In the genomic region with DNA sequence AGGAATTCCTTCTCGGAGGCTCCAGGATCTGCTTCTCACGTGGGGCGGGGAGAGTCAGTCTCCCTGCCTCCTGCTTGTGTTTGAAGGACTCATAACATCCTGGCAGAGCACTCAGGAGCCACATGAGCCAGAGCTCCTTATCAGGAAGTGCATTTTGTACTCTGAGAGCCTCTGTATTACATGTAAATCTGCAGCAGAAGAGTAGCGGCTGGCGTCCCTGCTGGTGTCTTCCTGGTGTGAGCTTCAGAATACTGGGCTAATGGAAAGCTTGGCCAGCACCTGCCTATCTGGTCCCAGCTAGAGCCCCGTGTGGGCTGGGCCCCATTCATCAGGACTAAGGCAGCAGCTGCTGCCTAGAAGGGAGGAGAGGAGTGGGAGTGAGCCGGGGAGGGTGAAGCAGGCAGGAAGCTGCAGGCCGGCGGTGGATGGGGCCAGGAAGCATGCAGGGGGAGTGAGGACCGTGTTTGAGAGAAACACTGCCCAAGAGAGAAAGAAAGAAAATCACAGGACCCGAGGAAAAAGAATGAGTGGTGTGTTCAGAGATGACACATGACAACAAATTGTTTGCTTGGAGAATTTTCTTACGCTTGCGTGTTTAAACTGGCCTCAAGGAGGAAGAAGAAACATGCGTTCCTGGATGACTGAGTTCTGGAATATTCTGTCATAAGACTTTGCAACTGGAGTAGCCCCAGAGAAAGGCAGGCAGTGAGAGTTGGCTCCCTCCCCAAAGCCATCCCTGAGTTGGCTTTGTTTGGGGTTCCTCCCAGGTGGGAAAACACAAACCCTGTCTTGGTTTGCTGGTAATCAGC, we compare ENCODE assay signal across 8 cellular contexts. TPM values are rescaled to one million over a fixed set of nuclear protein-coding genes. Genes with fewer than 3 reads are reported as not detected.
A peak's percentile ranks its signal among the peaks of the same experiment; 100 is the strongest.
DNase-seq lines count a peak whose midpoint lies in the region; ATAC-seq and TF ChIP-seq lines count a peak whose summit lies in the region.
"Not testable (repeated sequence)": the region's sequence is repeated elsewhere in the genome, so short reads cannot be mapped to it uniquely, and the experiment has no call there.

No MANE protein-coding gene starts in this region.

- H3K4me3 ChIP-seq in HUES6 (ENCODE audit: low read depth, low read length); testis: not testable (repeated sequence)
- peak overlapping the region; percentile 26 to 44 for H3K4me3 ChIP-seq in ascending aorta

- DNase-seq in DMS53 (lab: John Stamatoyannopoulos, UW) (peak; percentile 95), OCI-M2 (lab: John Stamatoyannopoulos, UW; ENCODE audit: unreplicated experiment) (peak; percentile 2), ascending aorta (ENCODE audit: low spot score in 2 of 2) (peak in 1 of 2 donors; percentile 78), foreskin keratinocyte (peak; percentile 69 to 88), myocyte (ENCODE audit: low read depth) (peak; percentile 62), testis (peak; percentile 85)

- intact Hi-C loops in ascending aorta (cut with DNase I); testis (cut with DNase I; ENCODE audit: low total_unique reads): not testable (repeated sequence)

- H3K9ac ChIP-seq in HUES6 (ENCODE audit: low read length), result peak overlapping the region; percentile 10

- not testable (repeated sequence) for H3K9me3 ChIP-seq in HUES6 (ENCODE audit: control insufficient read depth, insufficient read depth, low read depth, low read length); ascending aorta; testis

- H3K27me3 ChIP-seq in HUES6 (ENCODE audit: control insufficient read depth, insufficient read depth, low read length); ascending aorta; foreskin keratinocyte; testis: not testable (repeated sequence)

- WGBS in testis, 2 donors, result 24 to 28% methylated on average over 13 to 14 of the region's 14 CpGs

- peak; percentile 72 for ATAC-seq in GM21737 (IDR thresholded peaks at IDR 0.05; ENCODE audit: unreplicated experiment)
- ATAC-seq in foreskin keratinocyte, result peak; percentile 82

- H3K4me1 ChIP-seq in HUES6 (ENCODE audit: control insufficient read depth, insufficient read depth, low read length); ascending aorta; foreskin keratinocyte: not testable (repeated sequence)
- peaks cover 13% of the 10 kb centered on the region for H3K4me1 ChIP-seq in testis

- not testable (repeated sequence) for TF ChIP-seq CTCF in ascending aorta (IDR thresholded peaks at IDR 0.05); foreskin keratinocyte (conservative IDR thresholded peaks at IDR 0.05); testis (IDR thresholded peaks at IDR 0.05)

- not testable (repeated sequence) for H3K27ac ChIP-seq in HUES6 (ENCODE audit: low read depth, low read length)
- H3K27ac ChIP-seq in ascending aorta (peak overlapping the region; percentile 16 to 40), foreskin keratinocyte (peak overlapping the region; percentile 94), testis (peak overlapping the region; percentile 89 to 90)

- H3K36me3 ChIP-seq in HUES6 (ENCODE audit: control insufficient read depth, insufficient read depth, low read length); ascending aorta; testis (ENCODE audit: low read depth, missing control alignments): not testable (repeated sequence)

- TF ChIP-seq POLR2A in testis (IDR thresholded peaks at IDR 0.05), result not testable (repeated sequence)

RNA-seq across cellular contexts. Expression of gene FKBP9, which starts 41.3 kb away (rescaled TPM):
- 302 TPM for total RNA-seq in ascending aorta
- total RNA-seq in foreskin keratinocyte, result 110 and 115 TPM in 2 replicates
- 63.3 and 64.3 TPM in 2 replicates for polyA plus RNA-seq in foreskin keratinocyte
- 195 and 200 TPM in 2 replicates for total RNA-seq in myocyte
- 676 TPM for polyA plus RNA-seq in myocyte (2012)
- 10 to 100 TPM; 66.5 to 95.1 TPM for total RNA-seq in testis
- 43.5 TPM for polyA plus RNA-seq in testis (ENCODE audit: insufficient read depth, low read depth, low replicate concordance)
